Comparison of ENCODE assay signal across 16 cellular contexts in the genomic region with DNA sequence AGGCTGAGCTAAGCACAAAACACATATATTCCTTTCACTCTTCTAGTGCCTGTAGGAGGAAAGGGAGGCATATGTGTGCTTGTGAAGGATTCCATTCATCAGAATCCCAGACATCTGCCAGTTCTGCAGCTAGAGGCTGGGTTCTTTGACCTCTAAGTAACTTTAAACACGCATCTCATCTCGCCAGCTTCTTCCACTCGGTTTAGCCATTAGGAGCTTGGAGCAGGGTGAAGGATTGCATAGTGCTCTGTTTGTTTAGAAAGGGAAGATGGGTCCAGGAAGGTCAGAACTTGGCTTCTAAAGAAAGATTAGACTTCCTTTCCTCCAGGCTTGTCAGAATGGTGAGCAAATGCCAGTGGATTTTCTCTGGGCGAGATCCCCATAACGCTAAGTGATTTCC. TPM values are rescaled to one million over a fixed set of nuclear protein-coding genes. Genes with fewer than 3 reads are reported as not detected.
DNase-seq lines count a peak whose midpoint lies in the region; ATAC-seq, FAIRE-seq and TF ChIP-seq lines count a peak whose summit lies in the region.
"Had no signal": no experiment of that assay in that cellular context is flagged by ENCODE, and none has a peak within 500 bp of the region (broad histone marks: within the 10 kb centered on the region; RNA-seq: fewer than 3 reads in every experiment).

No MANE protein-coding gene starts in this region.

- peaks cover 6% of the 10 kb centered on the region; the same call in 2 of the 3 replicates for H3K36me3 Mint-ChIP-seq in GM23338 (ENCODE audit: low read depth)

- no peaks in the 10 kb centered on the region for H3K9me3 Mint-ChIP-seq in GM23338
- H3K9me3 Mint-ChIP-seq: dendritic cell treated with granulocyte-macrophage colony-stimulating factor and Interleukin-4, amounts not matched to agents 40 ng/mL and 50 ng/mL, for 4 days had no signal

- peaks cover 13% of the 10 kb centered on the region for H3F3A ChIP-seq in GM23338 (replicated peaks; ENCODE audit: low read depth)

- peaks cover 14% of the 10 kb centered on the region for H4K20me1 ChIP-seq in GM23338 (replicated peaks; ENCODE audit: insufficient read depth)
- peaks cover 5% of the 10 kb centered on the region for H4K20me1 ChIP-seq in keratinocyte (ENCODE audit: control insufficient read depth, extremely low read depth, insufficient read depth, low read length)

- H3K4me1 Mint-ChIP-seq in GM23338 = peaks cover 63% of the 10 kb centered on the region

- H3K4me3 Mint-ChIP-seq in GM23338 = no peak overlapping the region
- H3K4me3 Mint-ChIP-seq: dendritic cell treated with granulocyte-macrophage colony-stimulating factor and Interleukin-4, amounts not matched to agents 40 ng/mL and 50 ng/mL, for 4 days had no signal

- H3K79me2 ChIP-seq in GM23338 (replicated peaks; ENCODE audit: insufficient read depth) = peaks cover 82% of the 10 kb centered on the region
- H3K79me2 ChIP-seq in keratinocyte (ENCODE audit: control insufficient read depth, insufficient read depth, low read length) = peaks cover 76% of the 10 kb centered on the region

- FAIRE-seq in A549 (lab: Jason Lieb, UNC) (no peak), keratinocyte (lab: Jason Lieb, UNC) (no peak)

- POLR2A ChIA-PET in A549 (lab: Yijun Ruan, JAX) = no interaction called here

- H3K27ac ChIP-seq in A549 (0 out of 6 replicates have a peak overlapping the region, but pooled peaks of 1 of the 2 experiments have one; percentile 6), GM23338 (ENCODE audit: low read depth) (peak overlapping the region; percentile 53), keratinocyte (ENCODE audit: control insufficient read depth, insufficient read depth, low read length) (no peak overlapping the region)
- H3K27ac ChIP-seq: GM23248 had no signal

- H3K36me3 ChIP-seq in GM23338 (ENCODE audit: insufficient read depth) (no peaks in the 10 kb centered on the region), adipocyte (ENCODE audit: control insufficient read depth, insufficient read depth, low read length, severe bottlenecking) (no peaks in the 10 kb centered on the region), keratinocyte (ENCODE audit: control insufficient read depth in 2 of 2, extremely low read depth in 1 of 2, insufficient read depth in 2 of 2, low read length in 2 of 2) (peaks cover 0 to 12% of the 10 kb centered on the region in 2 experiments)
- H3K36me3 ChIP-seq: right atrium auricular region, thyroid gland had no signal

- H3K9me1 ChIP-seq in keratinocyte (ENCODE audit: control insufficient read depth, extremely low read depth, insufficient read depth, low read length) = no peaks in the 10 kb centered on the region

- H3K4me2 ChIP-seq in A549 = peak overlapping the region; percentile 51
- peak overlapping the region; percentile 99 for H3K4me2 ChIP-seq in GM23338
- peak overlapping the region; percentile 15 for H3K4me2 ChIP-seq in keratinocyte (ENCODE audit: control insufficient read depth, extremely low read depth, insufficient read depth, low read depth, low read length)

- H3K9me3 ChIP-seq in A549 = no peaks in the 10 kb centered on the region
- no peaks in the 10 kb centered on the region for H3K9me3 ChIP-seq in adipocyte (ENCODE audit: control insufficient read depth, low read length)
- no peaks in the 10 kb centered on the region for H3K9me3 ChIP-seq in keratinocyte (ENCODE audit: control insufficient read depth, low read depth, low read length)
- H3K9me3 ChIP-seq: right atrium auricular region, thyroid gland had no signal

- dilution Hi-C loops in keratinocyte (cut with MboI; ENCODE audit: extremely low pct_ligation_motif_present, low sequenced_read_pairs) = no loop called here

- no peak for TF ChIP-seq EP300 in A549 (IDR thresholded peaks at IDR 0.05)

- H3K4me1 ChIP-seq in A549 (peaks cover 42% of the 10 kb centered on the region), GM23338 (ENCODE audit: insufficient read depth) (peaks cover 84% of the 10 kb centered on the region), adipocyte (ENCODE audit: control insufficient read depth, insufficient read depth, low read length) (peaks cover 39% of the 10 kb centered on the region), keratinocyte (ENCODE audit: control insufficient read depth, extremely low read depth, insufficient read depth, low read length) (peaks cover 49% of the 10 kb centered on the region)

- TF ChIP-seq RAD21 in A549 (conservative IDR thresholded peaks at IDR 0.05 in 1 of 2, IDR thresholded peaks at IDR 0.05 in 1 of 2) = no peak

- H3K27me3 ChIP-seq in GM23338 (ENCODE audit: insufficient read depth) (no peaks in the 10 kb centered on the region), adipocyte (replicated peaks; ENCODE audit: control insufficient read depth, insufficient read depth, low read length) (no peaks in the 10 kb centered on the region), keratinocyte (ENCODE audit: control insufficient read depth, extremely low read depth, insufficient read depth, low read length) (no peaks in the 10 kb centered on the region)
- H3K27me3 ChIP-seq: right atrium auricular region, thyroid gland had no signal

- peaks cover 12% of the 10 kb centered on the region for H3K27me3 Mint-ChIP-seq in GM23338 (ENCODE audit: insufficient read depth, low read depth, poor library complexity)
- H3K27me3 Mint-ChIP-seq: dendritic cell treated with granulocyte-macrophage colony-stimulating factor and Interleukin-4, amounts not matched to agents 40 ng/mL and 50 ng/mL, for 4 days had no signal

- H3K4me3 ChIP-seq in A549 (no peak overlapping the region), GM23338 (peak overlapping the region; percentile 99; the same call in 1 of the 2 replicates), adipocyte (ENCODE audit: low read length) (no peak overlapping the region), keratinocyte (ENCODE audit: control insufficient read depth in 2 of 3, extremely low read depth in 1 of 3, insufficient read depth in 2 of 3, low read depth in 1 of 3, low read length in 3 of 3) (no peak overlapping the region)
- H3K4me3 ChIP-seq: GM23248, right atrium auricular region, thyroid gland had no signal

- H3K9ac ChIP-seq in adipocyte (ENCODE audit: low read length) (no peak overlapping the region), keratinocyte (ENCODE audit: control insufficient read depth, extremely low read depth, insufficient read depth, low read length) (no peak overlapping the region)
- H3K9ac ChIP-seq: GM23248 had no signal

- no peak for TF ChIP-seq CTCF in A549 (IDR thresholded peaks at IDR 0.05)
- TF ChIP-seq CTCF in GM23338 (conservative IDR thresholded peaks at IDR 0.05; ENCODE audit: low read depth in 2 of 2) = no peak
- TF ChIP-seq CTCF in keratinocyte (optimal IDR thresholded peaks at IDR 0.05 in 1 of 3, IDR thresholded peaks at IDR 0.05 in 1 of 3, conservative IDR thresholded peaks at IDR 0.05 in 1 of 3; ENCODE audit: extremely low read depth in 1 of 3, insufficient read depth in 2 of 3, low read length in 3 of 3) = no peak

- DNase-seq in A549 (ENCODE audit: low read depth in 1 of 2, low spot score in 1 of 2) (no peak), GM23338 (ENCODE audit: low spot score) (no peak), adipocyte (ENCODE audit: low read depth) (peak; percentile 28), keratinocyte (ENCODE audit: low read depth, low spot score) (no peak), NCI-H2196 treated with DMSO at 0.1 percent for 48 hours (lab: John Stamatoyannopoulos, UW; ENCODE audit: unreplicated experiment) (no peak), NCI-H146 treated with DMSO at 0.1 percent for 48 hours (lab: John Stamatoyannopoulos, UW; ENCODE audit: unreplicated experiment) (no peak), GM19240 (ENCODE audit: insufficient read length, low spot score) (no peak)
- DNase-seq: activated effector memory CD4-positive, alpha-beta T cell treated with anti-CD3 and anti-CD28 coated beads, Interleukin-2, amount 50 U/mL, for 16 hours; C1 segment of cervical spinal cord; KG1; SHP77; thyroid gland had no signal

- no peaks in the 10 kb centered on the region for H3K9me2 ChIP-seq in GM23338 (ENCODE audit: insufficient read depth)

- 44% methylated on average over 5 of the region's 5 CpGs for WGBS in A549 (ENCODE audit: missing lambda C conversion rate)

- H2AFZ ChIP-seq in GM23338 = no peak overlapping the region
- no peak overlapping the region for H2AFZ ChIP-seq in keratinocyte (ENCODE audit: control insufficient read depth, low read length)
- H2AFZ ChIP-seq: GM23248 had no signal

- 0 out of 2 replicates have a peak overlapping the region, but pooled peaks have one; percentile 22 for H3K27ac Mint-ChIP-seq in GM23338

- CTCF ChIA-PET in A549 (lab: Yijun Ruan, JAX) = interaction anchor here (1.0 to 2.9 kb wide), 4 partner anchors 49 to 84 kb away, joined by 3 to 9 read pairs (median 3); no protein-coding TSS in a partner anchor

- ATAC-seq in A549 (no peak), GM23338 (no peak), GM18517 (IDR thresholded peaks at IDR 0.05; ENCODE audit: unreplicated experiment) (no peak)

- TF ChIP-seq POLR2A in A549 (IDR thresholded peaks at IDR 0.05; ENCODE audit: low read length) = no peak

TF ChIP-seq in A549, 52 proteins besides CTCF, POLR2A, EP300 and RAD21:
- peak; percentile 63 for TF ChIP-seq MAFK (IDR thresholded peaks at IDR 0.05; ENCODE audit: partially characterized antibody)
- TF ChIP-seq RCOR1 (IDR thresholded peaks at IDR 0.05; ENCODE audit: low read depth, low read length) = no peak

RNA-seq across cellular contexts. Expression of a gene that starts 43.6 kb away (rescaled TPM):
- polyA plus RNA-seq in A549 (2011; rRNA removed) (17.3 and 21.6 TPM in 2 replicates), A549 (2017; fragmentation: RNase III; extraction: RNeasy Plus Mini Kit Qiagen cat#74134 plus additional on column Dnase treatment) (50.6 to 58.9 TPM (median 51.3 TPM) in 3 replicates), GM23338 (2016; fragmentation: Nextera tagmentation; extraction: Ambion mirVana) (70.0 and 76.6 TPM in 2 replicates), keratinocyte (90.9 to 113 TPM (median 106 TPM) in 3 replicates)
- polyA plus RNA-seq in A549 (2012; cell fraction: cytosol; rRNA removed) = 15.7 and 17.5 TPM in 2 replicates
- 24.5 and 28.5 TPM in 2 replicates for polyA plus RNA-seq in A549 (2012; cell fraction: nucleus; rRNA removed)
- polyA minus RNA-seq in A549 (2011; rRNA and poly(A)+ RNA removed) = 23.5 and 27.1 TPM in 2 replicates
- 197 and 229 TPM in 2 replicates for total RNA-seq in GM23338 (2014; rRNA removed; shearing (Covaris generic))
- polyA plus RNA-seq in keratinocyte (2011; ENCODE audit: low read depth) = 96.6 TPM
- 84.2 and 112 TPM in 2 replicates for polyA plus RNA-seq in keratinocyte (2011; cell fraction: cytosol; rRNA removed)
- polyA plus RNA-seq in keratinocyte (2011; cell fraction: nucleus; rRNA removed) = 148 and 167 TPM in 2 replicates
- 153 and 155 TPM in 2 replicates for polyA plus RNA-seq in keratinocyte (2012; ENCODE audit: low replicate concordance)
- polyA minus RNA-seq in keratinocyte = 122 to 178 TPM (median 152 TPM) in 3 replicates
- polyA minus RNA-seq in keratinocyte (2011; cell fraction: cytosol; rRNA and poly(A)+ RNA removed) = 85.8 TPM
- 63.3 and 108 TPM in 2 replicates for polyA minus RNA-seq in keratinocyte (2011; cell fraction: nucleus; rRNA and poly(A)+ RNA removed)

Comparison
In these comparisons a context has a peak if more than half of its experiments do, and no peak if none do; other contexts are left out.
1. H3K4me2 ChIP-seq: peak in every context shown above with its lines; median percentile 99 in GM23338; 51 in A549; 15 in keratinocyte.